ENCODE assay signal across 8 cellular contexts in the genomic region with DNA sequence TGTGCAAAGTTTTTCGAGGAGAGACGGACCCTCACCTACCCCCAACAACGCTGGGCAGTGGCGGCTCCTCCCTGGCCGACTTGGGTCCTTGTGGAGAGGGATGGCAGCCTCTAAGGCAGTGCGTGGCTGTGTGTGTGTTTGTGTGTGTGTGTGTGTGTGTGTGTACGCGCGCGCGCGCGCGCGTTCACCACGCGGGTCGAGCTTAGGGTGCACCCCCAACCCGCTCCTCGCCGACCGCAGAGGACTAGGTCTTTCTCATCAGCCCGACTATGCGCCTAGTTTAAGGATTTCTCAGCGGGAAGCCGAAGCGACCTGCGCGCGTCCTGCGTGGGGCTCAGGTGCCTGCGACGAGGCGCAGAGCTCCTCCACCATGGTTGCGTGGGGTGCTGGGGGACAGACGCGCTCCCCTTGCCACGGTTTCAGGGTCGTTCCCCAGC. TPM values are rescaled to one million over a fixed set of nuclear protein-coding genes. Genes with fewer than 3 reads are reported as not detected.
A peak's percentile ranks its signal among the peaks of the same experiment; 100 is the strongest.
DNase-seq lines count a peak whose midpoint lies in the region; ATAC-seq and TF ChIP-seq lines count a peak whose summit lies in the region.

No MANE protein-coding gene starts in this region.

- H3K4me3 ChIP-seq in fibroblast of lung (replicated peaks in 1 of 4; ENCODE audit: control extremely low read depth in 1 of 4, insufficient read depth in 1 of 4, low read depth in 3 of 4, low read length in 4 of 4): peak overlapping the region; percentile 46 to 72 (median 64)

- H3K36me3 ChIP-seq in fibroblast of lung (ENCODE audit: control insufficient read depth, insufficient read depth, low read length): no peaks in the 10 kb centered on the region

- no peaks in the 10 kb centered on the region for H3K79me2 ChIP-seq in fibroblast of lung (ENCODE audit: control insufficient read depth, insufficient read depth, low read length)

- peak overlapping the region; percentile 94 for H3K4me2 ChIP-seq in fibroblast of lung (ENCODE audit: extremely low read depth, insufficient read depth, low read length)

- no peaks in the 10 kb centered on the region for H3K9me3 Mint-ChIP-seq in nephron progenitor cell

- TF ChIP-seq CTCF in fibroblast of lung (conservative IDR thresholded peaks at IDR 0.05 in 1 of 2, IDR thresholded peaks at IDR 0.05 in 1 of 2; ENCODE audit: low read depth in 1 of 2, low read length in 2 of 2) (no peak), nephron progenitor cell (IDR thresholded peaks at IDR 0.05) (no peak)

- peak overlapping the region; percentile 67 for H3K9ac ChIP-seq in fibroblast of lung (ENCODE audit: insufficient read depth, low read length)

- ATAC-seq in SK-N-SH treated with all-trans-retinoic acid at 6 μM for 48 hours: peak; percentile 42
- no peak for ATAC-seq in GM19395 (IDR thresholded peaks at IDR 0.05; ENCODE audit: unreplicated experiment)

- no peaks in the 10 kb centered on the region for H3K27me3 ChIP-seq in fibroblast of lung (ENCODE audit: control insufficient read depth, insufficient read depth, low read length)

- H3K9me3 ChIP-seq in fibroblast of lung (ENCODE audit: control insufficient read depth, insufficient read depth, low read depth, low read length): no peaks in the 10 kb centered on the region

- H3K4me1 Mint-ChIP-seq in nephron progenitor cell: peaks cover 50% of the 10 kb centered on the region

- peaks cover 20% of the 10 kb centered on the region for H3K27me3 Mint-ChIP-seq in nephron progenitor cell (ENCODE audit: low read depth, poor library complexity)

- no peaks in the 10 kb centered on the region for H3K36me3 Mint-ChIP-seq in nephron progenitor cell (ENCODE audit: low read depth)

- H3K27ac ChIP-seq in fibroblast of lung (ENCODE audit: insufficient read depth, low read length): peak overlapping the region; percentile 52

- no peaks in the 10 kb centered on the region for H4K20me1 ChIP-seq in fibroblast of lung (ENCODE audit: control insufficient read depth, extremely low read depth, insufficient read depth, low read length)

- in situ Hi-C loops in G401 (cut with HindIII; ENCODE audit: low sequenced_read_pairs): no loop called here

- peak overlapping the region; percentile 67 for H2AFZ ChIP-seq in fibroblast of lung (ENCODE audit: low read length)

- DNase-seq in G401 (ENCODE audit: low spot score) (peak; percentile 34), fibroblast of lung (ENCODE audit: low read depth in 2 of 2) (peak; percentile 28 to 32), nephron progenitor cell (peak; percentile 32), activated gamma-delta T cell treated with Interleukin-2 at 50 U/mL for 16 hours (no peak), AG08395 (ENCODE audit: low spot score) (no peak), OCI-M1 (lab: John Stamatoyannopoulos, UW) (no peak)

- peak overlapping the region; percentile 91 for H3K27ac Mint-ChIP-seq in nephron progenitor cell

- peaks cover 17% of the 10 kb centered on the region for H3K4me1 ChIP-seq in fibroblast of lung (ENCODE audit: control insufficient read depth, extremely low read depth, insufficient read depth, low read length)

- H3K4me3 Mint-ChIP-seq in nephron progenitor cell: peak overlapping the region; percentile 98

TF ChIP-seq in SK-N-SH treated with all-trans-retinoic acid at 6 μM for 48 hours, 23 proteins besides CTCF, POLR2A, EP300 and RAD21:
- no peak for TF ChIP-seq ISL1 (CRISPR knock-in tag; IDR thresholded peaks at IDR 0.05)
- no peak for TF ChIP-seq OSR1 (CRISPR knock-in tag; IDR thresholded peaks at IDR 0.05)
- TF ChIP-seq, protein P1, sequence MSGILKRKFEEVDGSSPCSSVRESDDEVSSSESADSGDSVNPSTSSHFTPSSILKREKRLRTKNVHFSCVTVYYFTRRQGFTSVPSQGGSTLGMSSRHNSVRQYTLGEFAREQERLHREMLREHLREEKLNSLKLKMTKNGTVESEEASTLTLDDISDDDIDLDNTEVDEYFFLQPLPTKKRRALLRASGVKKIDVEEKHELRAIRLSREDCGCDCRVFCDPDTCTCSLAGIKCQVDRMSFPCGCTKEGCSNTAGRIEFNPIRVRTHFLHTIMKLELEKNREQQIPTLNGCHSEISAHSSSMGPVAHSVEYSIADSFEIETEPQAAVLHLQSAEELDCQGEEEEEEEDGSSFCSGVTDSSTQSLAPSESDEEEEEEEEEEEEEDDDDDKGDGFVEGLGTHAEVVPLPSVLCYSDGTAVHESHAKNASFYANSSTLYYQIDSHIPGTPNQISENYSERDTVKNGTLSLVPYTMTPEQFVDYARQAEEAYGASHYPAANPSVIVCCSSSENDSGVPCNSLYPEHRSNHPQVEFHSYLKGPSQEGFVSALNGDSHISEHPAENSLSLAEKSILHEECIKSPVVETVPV (CRISPR knock-in tag; IDR thresholded peaks at IDR 0.05): no peak
- TF ChIP-seq, protein P2, sequence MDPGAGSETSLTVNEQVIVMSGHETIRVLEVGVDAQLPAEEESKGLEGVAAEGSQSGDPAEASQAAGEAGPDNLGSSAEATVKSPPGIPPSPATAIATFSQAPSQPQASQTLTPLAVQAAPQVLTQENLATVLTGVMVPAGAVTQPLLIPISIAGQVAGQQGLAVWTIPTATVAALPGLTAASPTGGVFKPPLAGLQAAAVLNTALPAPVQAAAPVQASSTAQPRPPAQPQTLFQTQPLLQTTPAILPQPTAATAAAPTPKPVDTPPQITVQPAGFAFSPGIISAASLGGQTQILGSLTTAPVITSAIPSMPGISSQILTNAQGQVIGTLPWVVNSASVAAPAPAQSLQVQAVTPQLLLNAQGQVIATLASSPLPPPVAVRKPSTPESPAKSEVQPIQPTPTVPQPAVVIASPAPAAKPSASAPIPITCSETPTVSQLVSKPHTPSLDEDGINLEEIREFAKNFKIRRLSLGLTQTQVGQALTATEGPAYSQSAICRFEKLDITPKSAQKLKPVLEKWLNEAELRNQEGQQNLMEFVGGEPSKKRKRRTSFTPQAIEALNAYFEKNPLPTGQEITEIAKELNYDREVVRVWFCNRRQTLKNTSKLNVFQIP (CRISPR knock-in tag; IDR thresholded peaks at IDR 0.05; ENCODE audit: borderline replicate concordance, low read depth): no peak
- no peak for TF ChIP-seq ZNF565 (CRISPR knock-in tag; conservative IDR thresholded peaks at IDR 0.05; ENCODE audit: low read depth)
- no peak for TF ChIP-seq RARB (CRISPR knock-in tag; IDR thresholded peaks at IDR 0.05)
- TF ChIP-seq, protein P3, sequence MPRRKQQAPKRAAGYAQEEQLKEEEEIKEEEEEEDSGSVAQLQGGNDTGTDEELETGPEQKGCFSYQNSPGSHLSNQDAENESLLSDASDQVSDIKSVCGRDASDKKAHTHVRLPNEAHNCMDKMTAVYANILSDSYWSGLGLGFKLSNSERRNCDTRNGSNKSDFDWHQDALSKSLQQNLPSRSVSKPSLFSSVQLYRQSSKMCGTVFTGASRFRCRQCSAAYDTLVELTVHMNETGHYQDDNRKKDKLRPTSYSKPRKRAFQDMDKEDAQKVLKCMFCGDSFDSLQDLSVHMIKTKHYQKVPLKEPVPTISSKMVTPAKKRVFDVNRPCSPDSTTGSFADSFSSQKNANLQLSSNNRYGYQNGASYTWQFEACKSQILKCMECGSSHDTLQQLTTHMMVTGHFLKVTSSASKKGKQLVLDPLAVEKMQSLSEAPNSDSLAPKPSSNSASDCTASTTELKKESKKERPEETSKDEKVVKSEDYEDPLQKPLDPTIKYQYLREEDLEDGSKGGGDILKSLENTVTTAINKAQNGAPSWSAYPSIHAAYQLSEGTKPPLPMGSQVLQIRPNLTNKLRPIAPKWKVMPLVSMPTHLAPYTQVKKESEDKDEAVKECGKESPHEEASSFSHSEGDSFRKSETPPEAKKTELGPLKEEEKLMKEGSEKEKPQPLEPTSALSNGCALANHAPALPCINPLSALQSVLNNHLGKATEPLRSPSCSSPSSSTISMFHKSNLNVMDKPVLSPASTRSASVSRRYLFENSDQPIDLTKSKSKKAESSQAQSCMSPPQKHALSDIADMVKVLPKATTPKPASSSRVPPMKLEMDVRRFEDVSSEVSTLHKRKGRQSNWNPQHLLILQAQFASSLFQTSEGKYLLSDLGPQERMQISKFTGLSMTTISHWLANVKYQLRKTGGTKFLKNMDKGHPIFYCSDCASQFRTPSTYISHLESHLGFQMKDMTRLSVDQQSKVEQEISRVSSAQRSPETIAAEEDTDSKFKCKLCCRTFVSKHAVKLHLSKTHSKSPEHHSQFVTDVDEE (CRISPR knock-in tag; IDR thresholded peaks at IDR 0.05): no peak
- no peak for TF ChIP-seq PPARA (CRISPR knock-in tag; IDR thresholded peaks at IDR 0.05; ENCODE audit: borderline replicate concordance)
- TF ChIP-seq, protein P4, sequence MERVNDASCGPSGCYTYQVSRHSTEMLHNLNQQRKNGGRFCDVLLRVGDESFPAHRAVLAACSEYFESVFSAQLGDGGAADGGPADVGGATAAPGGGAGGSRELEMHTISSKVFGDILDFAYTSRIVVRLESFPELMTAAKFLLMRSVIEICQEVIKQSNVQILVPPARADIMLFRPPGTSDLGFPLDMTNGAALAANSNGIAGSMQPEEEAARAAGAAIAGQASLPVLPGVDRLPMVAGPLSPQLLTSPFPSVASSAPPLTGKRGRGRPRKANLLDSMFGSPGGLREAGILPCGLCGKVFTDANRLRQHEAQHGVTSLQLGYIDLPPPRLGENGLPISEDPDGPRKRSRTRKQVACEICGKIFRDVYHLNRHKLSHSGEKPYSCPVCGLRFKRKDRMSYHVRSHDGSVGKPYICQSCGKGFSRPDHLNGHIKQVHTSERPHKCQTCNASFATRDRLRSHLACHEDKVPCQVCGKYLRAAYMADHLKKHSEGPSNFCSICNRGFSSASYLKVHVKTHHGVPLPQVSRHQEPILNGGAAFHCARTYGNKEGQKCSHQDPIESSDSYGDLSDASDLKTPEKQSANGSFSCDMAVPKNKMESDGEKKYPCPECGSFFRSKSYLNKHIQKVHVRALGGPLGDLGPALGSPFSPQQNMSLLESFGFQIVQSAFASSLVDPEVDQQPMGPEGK (CRISPR knock-in tag; IDR thresholded peaks at IDR 0.05; ENCODE audit: borderline replicate concordance): no peak
- no peak for TF ChIP-seq BACH2 (CRISPR knock-in tag; IDR thresholded peaks at IDR 0.05; ENCODE audit: borderline replicate concordance)
- TF ChIP-seq, protein P5, sequence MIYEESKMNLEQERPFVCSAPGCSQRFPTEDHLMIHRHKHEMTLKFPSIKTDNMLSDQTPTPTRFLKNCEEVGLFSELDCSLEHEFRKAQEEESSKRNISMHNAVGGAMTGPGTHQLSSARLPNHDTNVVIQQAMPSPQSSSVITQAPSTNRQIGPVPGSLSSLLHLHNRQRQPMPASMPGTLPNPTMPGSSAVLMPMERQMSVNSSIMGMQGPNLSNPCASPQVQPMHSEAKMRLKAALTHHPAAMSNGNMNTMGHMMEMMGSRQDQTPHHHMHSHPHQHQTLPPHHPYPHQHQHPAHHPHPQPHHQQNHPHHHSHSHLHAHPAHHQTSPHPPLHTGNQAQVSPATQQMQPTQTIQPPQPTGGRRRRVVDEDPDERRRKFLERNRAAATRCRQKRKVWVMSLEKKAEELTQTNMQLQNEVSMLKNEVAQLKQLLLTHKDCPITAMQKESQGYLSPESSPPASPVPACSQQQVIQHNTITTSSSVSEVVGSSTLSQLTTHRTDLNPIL (CRISPR knock-in tag; IDR thresholded peaks at IDR 0.05; ENCODE audit: low read depth): no peak

RNA-seq across cellular contexts. Expression of a gene that starts 0.9 kb away (rescaled TPM):
- total RNA-seq in G401 (2014; rRNA removed; shearing (Covaris generic)): 0.06 TPM in 1 of 2 replicates, not detected in the other
- 1.5 and 2.0 TPM in 2 replicates for total RNA-seq in fibroblast of lung
- 3.1 and 5.5 TPM in 2 replicates for polyA plus RNA-seq in fibroblast of lung
- 2.5 and 5.2 TPM in 2 replicates for polyA plus RNA-seq in fibroblast of lung (2012)
- 5.0 and 20.1 TPM in 2 replicates for polyA minus RNA-seq in fibroblast of lung (ENCODE audit: low replicate concordance)

Comparison
In these comparisons a context has a peak if more than half of its experiments do, and no peak if none do; other contexts are left out.
1. DNase-seq: peak in G401 (single experiment), fibroblast of lung (2 of 2) and nephron progenitor cell (single experiment); none in activated gamma-delta T cell treated with Interleukin-2 at 50 U/mL for 16 hours (single experiment), AG08395 (single experiment) and OCI-M1 (single experiment).